ENCODE assay signal across 1 cellular context in genomic region chr3:139299261-139300132, GRCh38.
A peak's percentile ranks its signal among the peaks of the same experiment; 100 is the strongest.
TF ChIP-seq lines count a peak whose summit lies in the region.

No MANE protein-coding gene starts in this region.

TF ChIP-seq in K562, 482 proteins besides CTCF, POLR2A, EP300 and RAD21 (continued from another document and continues in another):
- TF ChIP-seq KDM1A (IDR thresholded peaks at IDR 0.05) (peak; percentile 92), ZNF274 (IDR thresholded peaks at IDR 0.05; ENCODE audit: borderline replicate concordance, low read depth, low read length) (peak; percentile 66; the same call in 1 of the 2 replicates), HNRNPK (IDR thresholded peaks at IDR 0.05; ENCODE audit: low read depth, low read length, poor library complexity, severe bottlenecking) (no peak), ZKSCAN1 (IDR thresholded peaks at IDR 0.05; ENCODE audit: low read depth, low read length) (peak; percentile 63), RB1 (IDR thresholded peaks at IDR 0.05; ENCODE audit: low read depth) (peak; percentile 68), ZNF75A (CRISPR knock-in tag; IDR thresholded peaks at IDR 0.05) (no peak), TAF1 (IDR thresholded peaks at IDR 0.05; ENCODE audit: control insufficient read depth, extremely low read depth, insufficient read depth, low read length, severe bottlenecking) (peak; percentile 61), PCBP1 (IDR thresholded peaks at IDR 0.05; ENCODE audit: low read depth, low read length, poor library complexity, severe bottlenecking) (no peak), PTTG1 (tag; IDR thresholded peaks at IDR 0.05; ENCODE audit: low read depth) (no peak), NFE2L1 (tag; IDR thresholded peaks at IDR 0.05; ENCODE audit: borderline replicate concordance, low read depth) (no peak), ZEB2 (IDR thresholded peaks at IDR 0.05) (peak; percentile 96), MGA (IDR thresholded peaks at IDR 0.05) (no peak), GATA2 (CRISPR knock-in tag; IDR thresholded peaks at IDR 0.05) (peak; percentile 99), L3MBTL2 (IDR thresholded peaks at IDR 0.05) (peak; percentile 60), ZC3H8 (IDR thresholded peaks at IDR 0.05) (no peak), ZFP1 (CRISPR knock-in tag; IDR thresholded peaks at IDR 0.05) (no peak), ZNF133 (CRISPR knock-in tag; IDR thresholded peaks at IDR 0.05) (no peak), HMBOX1 (IDR thresholded peaks at IDR 0.05) (peak; percentile 54; the same call in 1 of the 2 replicates), FOXJ3 (CRISPR knock-in tag; IDR thresholded peaks at IDR 0.05) (no peak), KAT2B (IDR thresholded peaks at IDR 0.05; ENCODE audit: low read depth, low read length) (no peak), ZNF41 (CRISPR knock-in tag; conservative IDR thresholded peaks at IDR 0.05) (no peak), ZNF583 (CRISPR knock-in tag; IDR thresholded peaks at IDR 0.05) (no peak), SLC30A9 (CRISPR knock-in tag; IDR thresholded peaks at IDR 0.05) (no peak), FOXM1 (IDR thresholded peaks at IDR 0.05; ENCODE audit: low read depth) (peak; percentile 91), FOXM1 (CRISPR knock-in tag; IDR thresholded peaks at IDR 0.05; ENCODE audit: low read depth) (no peak), THRAP3 (IDR thresholded peaks at IDR 0.05; ENCODE audit: borderline replicate concordance) (no peak), COPS2 (conservative IDR thresholded peaks at IDR 0.05) (no peak), ZNF436 (CRISPR knock-in tag; IDR thresholded peaks at IDR 0.05) (no peak), ZNF384 (IDR thresholded peaks at IDR 0.05; ENCODE audit: low read depth, low read length) (no peak), ELF1 (tag; IDR thresholded peaks at IDR 0.05) (no peak; the same call in 1 of the 2 replicates), ZNF444 (CRISPR knock-in tag; IDR thresholded peaks at IDR 0.05) (no peak), ZNF318 (IDR thresholded peaks at IDR 0.05; ENCODE audit: borderline replicate concordance in 1 of 2, low read depth in 1 of 2) (peak in 1 of 2 experiments; percentile 33; a peak in 1 of 4 replicates), ETV1 (tag; conservative IDR thresholded peaks at IDR 0.05; ENCODE audit: low read depth) (peak; percentile 98), DACH1 (IDR thresholded peaks at IDR 0.05; ENCODE audit: partially characterized antibody) (peak; percentile 58), BACH1 (tag; IDR thresholded peaks at IDR 0.05) (no peak), CSDE1 (IDR thresholded peaks at IDR 0.05) (no peak)
